In genomic region chr12:96635844-96636243, GRCh38 we compare ENCODE assay signal across 24 cellular contexts.
A peak's percentile ranks its signal among the peaks of the same experiment; 100 is the strongest.
DNase-seq lines count a peak whose midpoint lies in the region; ATAC-seq and TF ChIP-seq lines count a peak whose summit lies in the region.
"Had no signal": no experiment of that assay in that cellular context is flagged by ENCODE, and none has a peak within 500 bp of the region (broad histone marks: within the 10 kb centered on the region; RNA-seq: fewer than 3 reads in every experiment).

No MANE protein-coding gene starts in this region.

- no peaks in the 10 kb centered on the region for H3K27me3 ChIP-seq in dorsolateral prefrontal cortex
- H3K27me3 ChIP-seq: SJCRH30 had no signal

- ATAC-seq in HG03039 (IDR thresholded peaks at IDR 0.05; ENCODE audit: unreplicated experiment): no peak
- ATAC-seq: A549; CD8-positive, alpha-beta T cell; HCT116; Right ventricle myocardium inferior; SK-N-SH treated with all-trans-retinoic acid at 6 μM for 48 hours had no signal

- H3K4me3 ChIP-seq in epithelial cell of esophagus (ENCODE audit: low read length) (no peak overlapping the region), dorsolateral prefrontal cortex (no peak overlapping the region)
- H3K4me3 ChIP-seq: A549, SJCRH30 had no signal

- H3K27ac ChIP-seq in RWPE1 (no peak overlapping the region), dorsolateral prefrontal cortex (no peak overlapping the region)
- H3K27ac ChIP-seq: A549, C4-2B, KMS-11, SJCRH30 had no signal

- no peak for TF ChIP-seq CTCF in RWPE1 (conservative IDR thresholded peaks at IDR 0.05; ENCODE audit: low read depth)
- TF ChIP-seq CTCF in epithelial cell of esophagus (IDR thresholded peaks at IDR 0.05; ENCODE audit: insufficient read depth, low read depth, low read length, missing control alignments): no peak
- no peak for TF ChIP-seq CTCF in dorsolateral prefrontal cortex (IDR thresholded peaks at IDR 0.05 in 54 of 56, conservative IDR thresholded peaks at IDR 0.05 in 2 of 56; ENCODE audit: low read depth in 1 of 56, partially characterized antibody in 56 of 56)

- POLR2A ChIA-PET in RWPE1 (lab: Yijun Ruan, JAX; ENCODE audit: low non-redundant PET): no interaction called here

- CTCF ChIA-PET in RWPE1 (lab: Yijun Ruan, JAX): no interaction called here

- intact Hi-C loops in dorsolateral prefrontal cortex (cut with DNase I): no loop called here

- DNase-seq in Daoy (ENCODE audit: low read depth) (peak; percentile 6), ELR (ENCODE audit: low read depth) (peak; percentile 25), RWPE1 (ENCODE audit: low spot score) (peak; percentile 12), epithelial cell of esophagus (ENCODE audit: low read depth) (peak; percentile 33), NAMALWA (ENCODE audit: low spot score) (no peak), iPS-NIHi7 (ENCODE audit: extremely low spot score) (no peak), dorsolateral prefrontal cortex (no peak)
- DNase-seq: AML-193; Caco-2; CD8-positive, alpha-beta T cell; EL; MV-4-11; NCI-H2029; NCI-H446; NCI-H524 treated with DMSO at 0.1 percent for 48 hours; NCI-H774; SJCRH30 had no signal

Comparison
In these comparisons a context has a peak if more than half of its experiments do, and no peak if none do; other contexts are left out.
1. DNase-seq: peak in Daoy (single experiment), ELR (single experiment), RWPE1 (single experiment) and epithelial cell of esophagus (single experiment); none in NAMALWA (single experiment), iPS-NIHi7 (single experiment) and dorsolateral prefrontal cortex (0 of 10).